In the genomic region with DNA sequence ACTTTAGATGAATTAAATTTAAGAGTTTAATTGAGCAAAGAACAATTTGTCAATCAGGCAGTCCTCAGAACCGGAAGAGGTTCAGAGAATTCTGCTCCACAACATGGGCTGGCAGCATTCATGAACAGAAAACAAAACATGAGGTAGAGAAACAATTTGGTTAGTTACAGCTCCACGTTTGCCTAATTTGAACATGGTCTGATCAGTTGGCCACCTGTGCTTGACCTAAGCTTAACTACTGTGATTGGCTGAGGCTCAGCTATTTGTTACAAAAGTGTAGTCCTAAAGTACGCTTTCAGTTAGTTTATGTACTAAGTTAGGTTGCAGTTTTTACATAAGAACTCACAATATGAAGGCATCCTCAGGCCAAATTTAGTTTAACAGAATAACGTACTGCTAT, we compare ENCODE assay signal across 26 cellular contexts.
"Had no signal": no experiment of that assay in that cellular context is flagged by ENCODE, and none has a peak within 500 bp of the region (broad histone marks: within the 10 kb centered on the region; RNA-seq: fewer than 3 reads in every experiment).

No MANE protein-coding gene starts in this region.

- H3K27ac ChIP-seq: brain microvascular endothelial cell, cardiac muscle cell, SK-N-MC, VCaP had no signal

- DNase-seq: activated CD4-positive, alpha-beta memory T cell treated with anti-CD3 and anti-CD28 coated beads for 36 hours; activated CD4-positive, alpha-beta T cell treated with anti-CD3 and anti-CD28 coated beads, Interleukin-2, amount 10 ng/mL, durations not matched to agents 7 days and 5 days; activated CD4-positive, CD25-positive, alpha-beta regulatory T cell; activated CD8-positive, alpha-beta memory T cell treated with anti-CD3 and anti-CD28 coated beads for 24 hours; activated gamma-delta T cell; activated naive CD4-positive, alpha-beta T cell treated with anti-CD3 and anti-CD28 coated beads for 36 hours; activated T-cell treated with anti-CD3 and anti-CD28 coated beads, Interleukin-2, amount 50 U/mL, for 48 hours; amygdala; brain microvascular endothelial cell; NCI-H1048; NCI-H1694; NCI-H2029; NCI-H2107; NCI-H2171 treated with DMSO at 0.1 percent for 48 hours; NCI-H226; NCI-H526; NCI-H82; NK-92 treated with Interleukin-12 subunit alpha and Interleukin-12 subunit beta, amount 100 ng/mL, for 24 hours; RPMI8226; T-helper 1 cell had no signal

- ATAC-seq: activated T-helper 17 cell treated with anti-CD3 and anti-CD28 coated beads, Interleukin-2, amount 50 U/mL, for 72 hours; Panc1; Right ventricle myocardium inferior had no signal

- H3K4me3 ChIP-seq: cardiac muscle cell, SK-N-MC had no signal

- H3K36me3 ChIP-seq: brain microvascular endothelial cell, cardiac muscle cell had no signal

- H3K27me3 ChIP-seq: brain microvascular endothelial cell, cardiac muscle cell had no signal
